Comparison of ENCODE assay signal across 10 cellular contexts in the genomic region with DNA sequence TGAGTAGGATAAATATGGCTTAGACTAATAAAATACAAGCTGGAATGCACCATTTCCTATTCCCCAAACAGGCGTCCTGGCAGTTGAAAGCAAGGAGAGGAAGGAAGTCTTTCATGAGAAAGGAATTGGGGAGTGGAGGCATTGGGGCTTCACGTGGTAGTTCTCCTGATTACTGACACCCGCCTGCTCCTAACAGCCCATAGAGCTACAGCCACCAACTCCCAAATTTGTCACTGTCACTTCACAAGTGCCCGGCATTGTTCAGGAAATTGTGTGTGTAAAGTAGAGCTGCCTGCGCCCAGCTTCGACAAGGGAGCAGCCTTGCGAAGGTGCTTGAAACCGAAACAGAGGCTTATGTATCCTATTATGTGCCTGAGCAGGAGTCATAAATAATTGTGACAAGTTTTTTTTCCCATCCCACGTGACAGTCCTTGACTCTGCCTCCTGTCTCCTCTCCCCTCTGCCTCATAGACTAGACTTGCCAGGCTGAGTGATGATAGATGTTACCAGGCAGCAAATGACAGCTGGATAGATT.
DNase-seq lines count a peak whose midpoint lies in the region; TF ChIP-seq lines count a peak whose summit lies in the region.
"Had no signal": no experiment of that assay in that cellular context is flagged by ENCODE, and none has a peak within 500 bp of the region (broad histone marks: within the 10 kb centered on the region; RNA-seq: fewer than 3 reads in every experiment).

No MANE protein-coding gene starts in this region.

- H3K9me3 ChIP-seq in right atrium auricular region (no peaks in the 10 kb centered on the region), subcutaneous abdominal adipose tissue (ENCODE audit: control insufficient read depth in 5 of 5, low read length in 5 of 5) (no peaks in the 10 kb centered on the region)

- H3K4me3 Mint-ChIP-seq in activated CD4-positive, alpha-beta T cell treated with anti-CD3 and anti-CD28 coated beads, Interleukin-2, amount 10 ng/mL, durations not matched to agents 24 days and 14 days = peak overlapping the region; percentile 50

- H3K4me1 ChIP-seq in right atrium auricular region = peaks cover 0 to 6% of the 10 kb centered on the region in 2 donors
- H3K4me1 ChIP-seq in subcutaneous abdominal adipose tissue (ENCODE audit: control insufficient read depth in 5 of 5, insufficient read depth in 5 of 5, low read length in 5 of 5) = peaks cover 0 to 15% (median 7%) of the 10 kb centered on the region in 5 donors

- no peak for TF ChIP-seq CTCF in right atrium auricular region (IDR thresholded peaks at IDR 0.05)

- no peak overlapping the region for H3K27ac Mint-ChIP-seq in activated CD4-positive, alpha-beta T cell treated with anti-CD3 and anti-CD28 coated beads, Interleukin-2, amount 10 ng/mL, durations not matched to agents 24 days and 14 days

- peak; percentile 2 for DNase-seq in activated naive CD4-positive, alpha-beta T cell treated with Interleukin-2 at 50 U/mL for 16 hours
- DNase-seq in activated naive CD4-positive, alpha-beta T cell (lab: John Stamatoyannopoulos, UW) = no peak
- no peak for DNase-seq in activated CD4-positive, alpha-beta T cell treated with anti-CD3 and anti-CD28 coated beads, Interleukin-2, amount 10 ng/mL, durations not matched to agents 24 days and 14 days
- peak; percentile 58 for DNase-seq in right atrium auricular region (ENCODE audit: low spot score)
- no peak for DNase-seq in hepatic stellate cell (ENCODE audit: low spot score)
- no peak for DNase-seq in posterior cingulate gyrus
- DNase-seq in occipital lobe (lab: John Stamatoyannopoulos, UW) = no peak
- DNase-seq: brain microvascular endothelial cell; CD4-positive, CD25-positive, alpha-beta regulatory T cell had no signal

- peak overlapping the region in 1 of 2 donors; percentile 27 for H3K4me3 ChIP-seq in right atrium auricular region
- peak overlapping the region; percentile 22 to 69 (median 59) for H3K4me3 ChIP-seq in subcutaneous abdominal adipose tissue (ENCODE audit: low read depth in 1 of 5, low read length in 5 of 5)

- H3K36me3 ChIP-seq in right atrium auricular region (no peaks in the 10 kb centered on the region), subcutaneous abdominal adipose tissue (ENCODE audit: control insufficient read depth in 5 of 5, insufficient read depth in 5 of 5, low read length in 5 of 5) (no peaks in the 10 kb centered on the region)
- H3K36me3 ChIP-seq: brain microvascular endothelial cell had no signal

- H3K27me3 ChIP-seq in right atrium auricular region (no peaks in the 10 kb centered on the region), subcutaneous abdominal adipose tissue (ENCODE audit: control insufficient read depth in 5 of 5, insufficient read depth in 4 of 5, low read length in 5 of 5) (peaks cover 0 to 12% (median 7%) of the 10 kb centered on the region in 5 donors)
- H3K27me3 ChIP-seq: brain microvascular endothelial cell had no signal

- H3K4me1 Mint-ChIP-seq in activated CD4-positive, alpha-beta T cell treated with anti-CD3 and anti-CD28 coated beads, Interleukin-2, amount 10 ng/mL, durations not matched to agents 24 days and 14 days = peaks cover 11% of the 10 kb centered on the region

- H3K36me3 Mint-ChIP-seq in activated CD4-positive, alpha-beta T cell treated with anti-CD3 and anti-CD28 coated beads, Interleukin-2, amount 10 ng/mL, durations not matched to agents 24 days and 14 days (ENCODE audit: low read depth) = no peaks in the 10 kb centered on the region
- H3K36me3 Mint-ChIP-seq: CD4-positive, CD25-positive, alpha-beta regulatory T cell had no signal

- H3K27ac ChIP-seq in right atrium auricular region (no peak overlapping the region), subcutaneous abdominal adipose tissue (ENCODE audit: low read depth, low read length) (peak overlapping the region; percentile 35)

- H3K9ac ChIP-seq in subcutaneous abdominal adipose tissue (ENCODE audit: low read length in 5 of 5) = peak overlapping the region in 1 of 5 donors; percentile 57

- H3K9me3 Mint-ChIP-seq in activated CD4-positive, alpha-beta T cell treated with anti-CD3 and anti-CD28 coated beads, Interleukin-2, amount 10 ng/mL, durations not matched to agents 24 days and 14 days = peaks cover 4% of the 10 kb centered on the region

- peaks cover 3% of the 10 kb centered on the region for H3K27me3 Mint-ChIP-seq in activated CD4-positive, alpha-beta T cell treated with anti-CD3 and anti-CD28 coated beads, Interleukin-2, amount 10 ng/mL, durations not matched to agents 24 days and 14 days

- intact Hi-C loops in activated CD4-positive, alpha-beta T cell treated with anti-CD3 and anti-CD28 coated beads, Interleukin-2, amount 10 ng/mL, durations not matched to agents 24 days and 14 days (cut with micrococcal nuclease) = no loop called here
- intact Hi-C loops in posterior cingulate gyrus (cut with DNase I) = no loop called here

Comparison
In these comparisons a context has a peak if more than half of its experiments do, and no peak if none do; other contexts are left out.
1. DNase-seq: peak in activated naive CD4-positive, alpha-beta T cell treated with Interleukin-2 at 50 U/mL for 16 hours (single experiment) and right atrium auricular region (single experiment); none in activated naive CD4-positive, alpha-beta T cell (0 of 4), activated CD4-positive, alpha-beta T cell treated with anti-CD3 and anti-CD28 coated beads, Interleukin-2, amount 10 ng/mL, durations not matched to agents 24 days and 14 days (single experiment), hepatic stellate cell (single experiment), posterior cingulate gyrus (0 of 10) and occipital lobe (single experiment).